Comparison of ENCODE assay signal across 22 cellular contexts in genomic region chr4:123743821-123744220, GRCh38.
DNase-seq lines count a peak whose midpoint lies in the region; ATAC-seq, FAIRE-seq and TF ChIP-seq lines count a peak whose summit lies in the region.
"Had no signal": no experiment of that assay in that cellular context is flagged by ENCODE, and none has a peak within 500 bp of the region (broad histone marks: within the 10 kb centered on the region; RNA-seq: fewer than 3 reads in every experiment).

No MANE protein-coding gene starts in this region.

- ATAC-seq in Right ventricle myocardium inferior (peak; percentile 65), left ventricle myocardium superior (peak; percentile 53), omental fat pad (ENCODE audit: low FRiP score) (peak; percentile 65), GM19035 (IDR thresholded peaks at IDR 0.05; ENCODE audit: unreplicated experiment) (no peak), GM19023 (IDR thresholded peaks at IDR 0.05; ENCODE audit: unreplicated experiment) (no peak), HG03442 (IDR thresholded peaks at IDR 0.05; ENCODE audit: unreplicated experiment) (no peak)
- ATAC-seq: activated CD4-positive, alpha-beta T cell treated with anti-CD3 and anti-CD28 coated beads for 36 hours; activated CD8-positive, alpha-beta T cell treated with anti-CD3 and anti-CD28 coated beads, Interleukin-2, amount 10 ng/mL, durations not matched to agents 7 days and 5 days; naive thymus-derived CD4-positive, alpha-beta T cell had no signal

- FAIRE-seq in urothelium cell line (lab: Jason Lieb, UNC): no peak
- FAIRE-seq: astrocyte had no signal

- intact Hi-C loops in Right ventricle myocardium inferior (cut with DNase I): loop anchor here (5.0 to 10.0 kb wide), 3 partner anchors 189 to 347 kb away; partner anchors contain the start of gene SPRY1
- intact Hi-C loops in cardiac septum (cut with DNase I): loop anchor here (10.0 kb wide), 1 partner anchor 69 kb away; no protein-coding TSS in a partner anchor
- intact Hi-C loops in left ventricle myocardium superior (cut with micrococcal nuclease): loop anchor here (10.0 kb wide), 1 partner anchor 151 kb away; no protein-coding TSS in a partner anchor

- TF ChIP-seq CTCF in omental fat pad (IDR thresholded peaks at IDR 0.05): no peak

- DNase-seq in Right ventricle myocardium inferior (ENCODE audit: missing footprints) (no peak), cardiac septum (ENCODE audit: low spot score) (no peak), left ventricle myocardium superior (no peak), omental fat pad (ENCODE audit: low spot score) (no peak), urothelium cell line (ENCODE audit: low spot score) (no peak)
- DNase-seq: 8988T; activated CD4-positive, alpha-beta T cell treated with anti-CD3 and anti-CD28 coated beads for 36 hours; activated CD8-positive, alpha-beta T cell treated with anti-CD3 and anti-CD28 coated beads, Interleukin-2, amount 10 ng/mL, durations not matched to agents 7 days and 5 days; activated naive CD8-positive, alpha-beta T cell treated with anti-CD3 and anti-CD28 coated beads for 36 hours; Calu3; kidney glomerular epithelial cell; naive thymus-derived CD4-positive, alpha-beta T cell; NCI-H1436 treated with DMSO at 0.1 percent for 48 hours; NCI-H446; RPMI8226; stimulated activated CD4-positive, alpha-beta T cell treated with anti-CD3 and anti-CD28 coated beads, Interleukin-12 subunit alpha, Interleukin-12 subunit beta, amount 100 ng/mL, for 4 hours; stimulated activated CD4-positive, alpha-beta T cell treated with anti-CD3 and anti-CD28 coated beads, Interleukin-4, amount 100 ng/mL, for 1 hour; upper lobe of left lung had no signal

Comparison
In these comparisons a context has a peak if more than half of its experiments do, and no peak if none do; other contexts are left out.
1. ATAC-seq: peak in Right ventricle myocardium inferior (single experiment), left ventricle myocardium superior (single experiment) and omental fat pad (single experiment); none in GM19035 (single experiment), GM19023 (single experiment) and HG03442 (single experiment).